Comparison of ENCODE assay signal across 29 cellular contexts in genomic region chr10:129628823-129629222, GRCh38.
"Had no signal": no experiment of that assay in that cellular context is flagged by ENCODE, and none has a peak within 500 bp of the region (broad histone marks: within the 10 kb centered on the region; RNA-seq: fewer than 3 reads in every experiment).

No MANE protein-coding gene starts in this region.

- H3K4me1 ChIP-seq: SJSA1 had no signal

- DNase-seq: activated CD4-positive, alpha-beta T cell treated with anti-CD3 and anti-CD28 coated beads for 4 hours; activated CD8-positive, alpha-beta memory T cell treated with anti-CD3 and anti-CD28 coated beads, Interleukin-2, amount 50 U/mL, for 4 hours; activated CD8-positive, alpha-beta T cell treated with anti-CD3 and anti-CD28 coated beads for 36 hours; activated gamma-delta T cell treated with Interleukin-2 at 50 U/mL for 16 hours; activated naive CD4-positive, alpha-beta T cell treated with anti-CD3 and anti-CD28 coated beads, Interleukin-2, amount 10 ng/mL, durations not matched to agents 7 days and 5 days; activated naive CD8-positive, alpha-beta T cell treated with anti-CD3 and anti-CD28 coated beads for 36 hours; activated T-cell treated with anti-CD3 and anti-CD28 coated beads, Interleukin-2, amount 50 U/mL, for 72 hours; brain microvascular endothelial cell; MG63; MV-4-11; NCI-H1092 treated with DMSO at 0.1 percent for 48 hours; NCI-H1417 treated with DMSO at 0.1 percent for 48 hours; NCI-H1694; NCI-H2029 treated with DMSO at 0.1 percent for 48 hours; NCI-H345; NCI-H510A treated with DMSO at 0.1 percent for 48 hours; NCI-H69; NK-92 treated with Interleukin-12 subunit alpha and Interleukin-12 subunit beta, amount 100 ng/mL, for 24 hours; OCI-M1; RPMI8226; SHP77; SW 1271 had no signal

- ATAC-seq: activated CD4-positive, CD25-positive, alpha-beta regulatory T cell treated with anti-CD3 and anti-CD28 coated beads, Interleukin-2, amount 50 U/mL, for 24 hours; activated CD8-positive, alpha-beta T cell treated with anti-CD3 and anti-CD28 coated beads for 36 hours; activated T-cell treated with anti-CD3 and anti-CD28 coated beads, Interleukin-2, amount 50 U/mL, for 72 hours; Panc1; SK-N-SH treated with all-trans-retinoic acid at 6 μM for 48 hours had no signal

- H3K9me3 ChIP-seq: MG63 had no signal

- H3K27ac ChIP-seq: brain microvascular endothelial cell, cardiac muscle cell, SJSA1 had no signal

- H3K4me3 Mint-ChIP-seq: activated CD8-positive, alpha-beta T cell treated with anti-CD3 and anti-CD28 coated beads for 36 hours; activated naive CD4-positive, alpha-beta T cell treated with anti-CD3 and anti-CD28 coated beads, Interleukin-2, amount 10 ng/mL, durations not matched to agents 7 days and 5 days; activated naive CD8-positive, alpha-beta T cell treated with anti-CD3 and anti-CD28 coated beads for 36 hours; activated T-cell treated with anti-CD3 and anti-CD28 coated beads, Interleukin-2, amount 50 U/mL, for 72 hours; T-helper 1 cell treated with Interleukin-12 subunit alpha and Interleukin-12 subunit beta and Interleukin-4 antibody, amounts not matched to agents 30 μg/mL and 1 μg/mL, for 36 hours had no signal

- H3K27me3 ChIP-seq: brain microvascular endothelial cell, cardiac muscle cell, MG63, SJSA1 had no signal

- H3K27me3 Mint-ChIP-seq: activated CD8-positive, alpha-beta T cell treated with anti-CD3 and anti-CD28 coated beads for 36 hours; activated naive CD4-positive, alpha-beta T cell treated with anti-CD3 and anti-CD28 coated beads, Interleukin-2, amount 10 ng/mL, durations not matched to agents 7 days and 5 days; activated naive CD8-positive, alpha-beta T cell treated with anti-CD3 and anti-CD28 coated beads for 36 hours had no signal

- H3K4me3 ChIP-seq: cardiac muscle cell, MG63, SJSA1 had no signal

- H3K36me3 ChIP-seq: brain microvascular endothelial cell, cardiac muscle cell, MG63, SJSA1 had no signal

- H3K27ac Mint-ChIP-seq: activated CD8-positive, alpha-beta T cell treated with anti-CD3 and anti-CD28 coated beads for 36 hours; activated naive CD4-positive, alpha-beta T cell treated with anti-CD3 and anti-CD28 coated beads, Interleukin-2, amount 10 ng/mL, durations not matched to agents 7 days and 5 days; activated naive CD8-positive, alpha-beta T cell treated with anti-CD3 and anti-CD28 coated beads for 36 hours; activated T-cell treated with anti-CD3 and anti-CD28 coated beads, Interleukin-2, amount 50 U/mL, for 72 hours; activated T-helper 2 cell treated with anti-CD3 and anti-CD28 coated beads, Interferon-gamma antibody, Interleukin-2, Interleukin-4, amounts not matched to agents 10 μg/mL and 5 μg/mL and 100 μg/mL, durations not matched to agents 14 hours and 24 hours and 36 hours; T-helper 1 cell treated with Interleukin-12 subunit alpha and Interleukin-12 subunit beta and Interleukin-4 antibody, amounts not matched to agents 30 μg/mL and 1 μg/mL, for 36 hours had no signal
